In the genomic region with DNA sequence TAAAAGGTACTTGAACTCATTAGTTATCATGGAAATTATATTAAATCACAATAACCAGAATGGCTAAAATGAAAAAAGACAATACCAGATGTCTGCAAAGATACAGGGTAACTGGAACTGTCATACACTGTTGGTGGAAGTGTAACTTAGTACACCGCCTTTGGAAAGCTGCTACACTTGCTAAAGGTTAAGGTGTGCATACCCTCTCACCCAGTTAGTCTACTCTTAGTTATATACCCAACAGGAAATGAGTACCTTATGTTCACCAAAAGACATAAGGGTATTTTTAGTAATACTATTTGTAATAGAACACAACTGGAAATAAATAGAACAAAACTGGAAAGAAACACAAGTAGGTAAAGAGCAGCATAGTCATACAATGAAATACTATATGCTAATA, we compare ENCODE assay signal across 30 cellular contexts.
"Had no signal": no experiment of that assay in that cellular context is flagged by ENCODE, and none has a peak within 500 bp of the region (broad histone marks: within the 10 kb centered on the region; RNA-seq: fewer than 3 reads in every experiment).

No MANE protein-coding gene starts in this region.

- H3K27me3 Mint-ChIP-seq: activated CD4-positive, alpha-beta memory T cell treated with anti-CD3 and anti-CD28 coated beads, Interleukin-2, amount 10 ng/mL, durations not matched to agents 7 days and 5 days; activated naive CD4-positive, alpha-beta T cell treated with anti-CD3 and anti-CD28 coated beads, Interleukin-2, amount 10 ng/mL, durations not matched to agents 7 days and 5 days had no signal

- ATAC-seq: activated T-cell treated with anti-CD3 and anti-CD28 coated beads, Interleukin-2, amount 50 U/mL, for 4 hours; Right ventricle myocardium inferior; SK-N-SH treated with all-trans-retinoic acid at 6 μM for 48 hours; T-cell; T-helper 17 cell had no signal

- H3K9me3 ChIP-seq: ascending aorta had no signal

- H3K27ac ChIP-seq: ascending aorta, KMS-11, PC-9, RWPE1, WERI-Rb-1 had no signal

- H3K4me1 Mint-ChIP-seq: T-cell, T-helper 17 cell had no signal

- DNase-seq: activated CD4-positive, alpha-beta memory T cell treated with anti-CD3 and anti-CD28 coated beads, Interleukin-2, amount 10 ng/mL, durations not matched to agents 7 days and 5 days; activated CD4-positive, alpha-beta T cell treated with anti-CD3 and anti-CD28 coated beads, Interleukin-2, amount 50 U/mL, for 1 hour; activated CD4-positive, CD25-positive, alpha-beta regulatory T cell; activated gamma-delta T cell treated with Interleukin-2 at 50 U/mL for 16 hours; activated naive CD4-positive, alpha-beta T cell treated with anti-CD3 and anti-CD28 coated beads, Interleukin-2, amount 10 ng/mL, durations not matched to agents 7 days and 5 days; activated T-cell treated with anti-CD3 and anti-CD28 coated beads, Interleukin-2, amount 50 U/mL, for 4 hours; amygdala; MM.1S; MV-4-11; NCI-H1092; NCI-H1436 treated with DMSO at 0.1 percent for 48 hours; NCI-H1694 treated with DMSO at 0.1 percent for 48 hours; NCI-H2029; NCI-H345; NCI-H510A; NCI-H526; NCI-H748 treated with DMSO at 0.1 percent for 48 hours; NK-92 treated with Interleukin-12 subunit alpha and Interleukin-12 subunit beta, amount 100 ng/mL, for 24 hours; SIG-M5; T-cell; T-helper 17 cell; T1000; WERI-Rb-1 had no signal

- H3K4me3 ChIP-seq: ascending aorta, PC-9 had no signal

- H3K4me3 Mint-ChIP-seq: activated CD4-positive, alpha-beta memory T cell treated with anti-CD3 and anti-CD28 coated beads, Interleukin-2, amount 10 ng/mL, durations not matched to agents 7 days and 5 days; activated naive CD4-positive, alpha-beta T cell treated with anti-CD3 and anti-CD28 coated beads, Interleukin-2, amount 10 ng/mL, durations not matched to agents 7 days and 5 days; activated naive CD8-positive, alpha-beta T cell; activated T-cell treated with anti-CD3 and anti-CD28 coated beads, Interleukin-2, amount 50 U/mL, for 4 hours; T-cell; T-helper 17 cell had no signal

- H3K9ac ChIP-seq: KMS-11 had no signal

- H2AFZ ChIP-seq: PC-9 had no signal

- H3K9me3 Mint-ChIP-seq: activated CD4-positive, alpha-beta memory T cell treated with anti-CD3 and anti-CD28 coated beads, Interleukin-2, amount 10 ng/mL, durations not matched to agents 7 days and 5 days; activated naive CD4-positive, alpha-beta T cell treated with anti-CD3 and anti-CD28 coated beads, Interleukin-2, amount 10 ng/mL, durations not matched to agents 7 days and 5 days; activated T-cell treated with anti-CD3 and anti-CD28 coated beads, Interleukin-2, amount 50 U/mL, for 4 hours; T-cell had no signal

- H3K36me3 ChIP-seq: ascending aorta, WERI-Rb-1 had no signal

- H3K36me3 Mint-ChIP-seq: activated naive CD4-positive, alpha-beta T cell treated with anti-CD3 and anti-CD28 coated beads, Interleukin-2, amount 10 ng/mL, durations not matched to agents 7 days and 5 days; activated naive CD8-positive, alpha-beta T cell; T-cell had no signal

- H3K27me3 ChIP-seq: ascending aorta had no signal

- H3K27ac Mint-ChIP-seq: activated CD4-positive, alpha-beta memory T cell treated with anti-CD3 and anti-CD28 coated beads, Interleukin-2, amount 10 ng/mL, durations not matched to agents 7 days and 5 days; activated naive CD4-positive, alpha-beta T cell treated with anti-CD3 and anti-CD28 coated beads, Interleukin-2, amount 10 ng/mL, durations not matched to agents 7 days and 5 days; activated naive CD8-positive, alpha-beta T cell; T-cell; T-helper 17 cell had no signal

- H3K4me1 ChIP-seq: ascending aorta had no signal

- H3K4me2 ChIP-seq: KMS-11, PC-9 had no signal
